24 cellular contexts compared by ENCODE assay signal in the genomic region with DNA sequence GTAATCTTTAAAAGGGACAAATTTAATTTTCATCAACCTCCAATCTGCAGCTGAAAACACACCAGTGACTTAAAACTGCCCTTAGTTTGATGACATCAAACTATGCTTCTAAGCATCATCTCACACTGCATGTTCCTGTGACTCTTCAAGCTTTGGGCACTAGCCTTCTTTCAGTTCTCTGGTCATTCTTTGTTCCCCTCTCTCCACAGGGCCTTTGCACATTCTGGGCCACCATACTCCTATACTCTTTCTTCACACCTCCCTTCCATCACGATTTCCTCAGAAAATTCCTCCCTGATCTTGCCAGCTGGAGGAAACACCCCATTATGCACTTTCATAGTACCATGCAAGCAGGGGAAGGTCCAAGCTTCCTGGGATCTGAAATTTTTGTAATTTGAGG.
"Had no signal": no experiment of that assay in that cellular context is flagged by ENCODE, and none has a peak within 500 bp of the region (broad histone marks: within the 10 kb centered on the region; RNA-seq: fewer than 3 reads in every experiment).

No MANE protein-coding gene starts in this region.

- H3K4me3 ChIP-seq: cardiac muscle cell, MG63 had no signal

- H3K27ac Mint-ChIP-seq: activated CD4-positive, alpha-beta memory T cell treated with anti-CD3 and anti-CD28 coated beads for 36 hours; activated CD4-positive, alpha-beta T cell treated with anti-CD3 and anti-CD28 coated beads, Interleukin-2, amount 10 ng/mL, durations not matched to agents 7 days and 5 days; activated naive CD4-positive, alpha-beta T cell treated with anti-CD3 and anti-CD28 coated beads for 36 hours; activated naive CD8-positive, alpha-beta T cell; brain; T-helper 17 cell had no signal

- H3K9me3 ChIP-seq: MG63 had no signal

- H3K27ac ChIP-seq: cardiac muscle cell had no signal

- H3K27me3 Mint-ChIP-seq: activated CD4-positive, alpha-beta memory T cell treated with anti-CD3 and anti-CD28 coated beads for 36 hours; activated CD4-positive, alpha-beta T cell treated with anti-CD3 and anti-CD28 coated beads, Interleukin-2, amount 10 ng/mL, durations not matched to agents 7 days and 5 days; activated naive CD8-positive, alpha-beta T cell; T-helper 17 cell had no signal

- DNase-seq: activated CD4-positive, alpha-beta memory T cell treated with anti-CD3 and anti-CD28 coated beads for 36 hours; activated CD4-positive, alpha-beta T cell treated with anti-CD3 and anti-CD28 coated beads, Interleukin-2, amount 10 ng/mL, durations not matched to agents 7 days and 5 days; activated CD4-positive, CD25-positive, alpha-beta regulatory T cell; activated CD8-positive, alpha-beta memory T cell treated with anti-CD3 and anti-CD28 coated beads for 24 hours; activated effector memory CD4-positive, alpha-beta T cell treated with anti-CD3 and anti-CD28 coated beads, Interleukin-2, amount 50 U/mL, for 16 hours; activated naive CD4-positive, alpha-beta T cell treated with anti-CD3 and anti-CD28 coated beads for 36 hours; activated T-cell treated with anti-CD3 and anti-CD28 coated beads, Interleukin-2, amount 50 U/mL, for 4 hours; amygdala; MG63; MV-4-11; NCI-H1092 treated with DMSO at 0.1 percent for 48 hours; NCI-H1417 treated with DMSO at 0.1 percent for 48 hours; NCI-H2029; NCI-H2107; NCI-H526 treated with DMSO at 0.1 percent for 48 hours; PC-3; SHP77 treated with DMSO at 0.1 percent for 48 hours; T-helper 17 cell; T-helper 9 cell had no signal

- ATAC-seq: activated T-cell treated with anti-CD3 and anti-CD28 coated beads, Interleukin-2, amount 50 U/mL, for 4 hours; T-helper 17 cell had no signal

- H3K27me3 ChIP-seq: cardiac muscle cell, MG63 had no signal

- H3K36me3 ChIP-seq: cardiac muscle cell, MG63 had no signal

- H3K9me3 Mint-ChIP-seq: activated CD4-positive, alpha-beta memory T cell treated with anti-CD3 and anti-CD28 coated beads for 36 hours; activated CD4-positive, alpha-beta T cell treated with anti-CD3 and anti-CD28 coated beads, Interleukin-2, amount 10 ng/mL, durations not matched to agents 7 days and 5 days; activated naive CD4-positive, alpha-beta T cell treated with anti-CD3 and anti-CD28 coated beads for 36 hours; activated T-cell treated with anti-CD3 and anti-CD28 coated beads, Interleukin-2, amount 50 U/mL, for 4 hours had no signal

- H3K4me3 Mint-ChIP-seq: activated CD4-positive, alpha-beta memory T cell treated with anti-CD3 and anti-CD28 coated beads for 36 hours; activated CD4-positive, alpha-beta T cell treated with anti-CD3 and anti-CD28 coated beads, Interleukin-2, amount 10 ng/mL, durations not matched to agents 7 days and 5 days; activated naive CD4-positive, alpha-beta T cell treated with anti-CD3 and anti-CD28 coated beads for 36 hours; activated naive CD8-positive, alpha-beta T cell; activated T-cell treated with anti-CD3 and anti-CD28 coated beads, Interleukin-2, amount 50 U/mL, for 4 hours; brain; T-helper 17 cell had no signal

- FAIRE-seq: astrocyte, colon had no signal
